ENCODE assay signal across 8 cellular contexts in the genomic region with DNA sequence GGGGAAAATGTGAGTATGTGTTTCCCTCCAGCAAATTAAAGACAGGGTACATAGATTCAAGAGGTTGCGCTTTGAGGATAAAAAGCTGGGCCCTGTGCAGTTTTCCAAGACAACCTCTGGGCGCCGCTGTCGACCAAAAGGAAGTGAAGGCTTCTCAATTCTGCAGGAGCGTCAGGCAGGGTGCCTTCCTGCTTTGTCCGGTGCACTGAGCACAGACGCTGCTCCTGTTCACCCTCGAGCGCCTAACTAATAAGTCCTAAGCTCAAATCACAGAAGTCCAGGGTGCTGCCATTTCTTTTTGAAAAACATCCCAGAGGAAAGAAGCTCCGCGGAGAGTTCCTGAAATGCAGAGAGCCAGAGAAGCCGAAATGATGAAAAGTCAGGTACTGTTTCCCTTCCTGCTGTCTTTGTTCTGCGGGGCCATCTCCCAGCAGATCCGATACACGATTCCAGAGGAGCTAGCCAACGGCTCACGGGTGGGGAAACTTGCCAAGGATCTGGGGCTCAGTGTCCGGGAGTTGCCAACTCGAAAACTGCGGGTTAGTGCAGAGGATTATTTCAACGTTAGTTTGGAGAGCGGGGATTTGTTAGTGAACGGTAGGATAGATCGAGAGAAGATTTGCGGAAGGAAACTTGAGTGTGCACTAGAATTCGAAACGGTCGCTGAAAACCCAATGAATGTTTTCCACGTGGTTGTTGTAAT. TPM values are rescaled to one million over a fixed set of nuclear protein-coding genes. Genes with fewer than 3 reads are reported as not detected.
A peak's percentile ranks its signal among the peaks of the same experiment; 100 is the strongest.
DNase-seq lines count a peak whose midpoint lies in the region; ATAC-seq and TF ChIP-seq lines count a peak whose summit lies in the region.

PCDHGB1 (plus strand) TSS at position 183 of the 703 bp plus-strand sequence; CDS start at position 345, 162 bp downstream.

- H3K36me3 ChIP-seq in mammary epithelial cell (ENCODE audit: insufficient read depth, low read length), result no peaks in the 10 kb centered on the region
- H3K36me3 ChIP-seq in upper lobe of right lung, result no peaks in the 10 kb centered on the region
- H3K36me3 ChIP-seq in esophagus squamous epithelium, result no peaks in the 10 kb centered on the region

- H3K27me3 ChIP-seq in mammary epithelial cell (ENCODE audit: insufficient read depth, low read length) (no peaks in the 10 kb centered on the region), upper lobe of right lung (peaks cover 5% of the 10 kb centered on the region), esophagus squamous epithelium (peaks cover 0 to 64% (median 0%) of the 10 kb centered on the region in 4 donors)

- H3K4me3 ChIP-seq in HFF-Myc (replicated peaks; ENCODE audit: low read depth, low read length) (0 out of 2 replicates have a peak within 1 kb of the TSS, but pooled peaks have one; percentile 0), mammary epithelial cell (replicated peaks in 1 of 3; ENCODE audit: insufficient read depth in 1 of 3, low read depth in 2 of 3, low read length in 3 of 3) (no peak within 1 kb of the TSS), upper lobe of right lung (no peak within 1 kb of the TSS), esophagus squamous epithelium (peak within 1 kb of the TSS in 2 of 4 donors; percentile 8 to 41)

- H4K20me1 ChIP-seq in mammary epithelial cell (ENCODE audit: insufficient read depth, low read length), result no peaks in the 10 kb centered on the region

- CTCF ChIA-PET in mammary epithelial cell (lab: Charles Lee; ENCODE audit: low non-redundant PET), result interaction anchor here (1.2 kb wide), 1 partner anchor 16 kb away, joined by 10 read pairs; no protein-coding TSS in a partner anchor

- H3K9ac ChIP-seq in mammary epithelial cell (ENCODE audit: insufficient read depth, low read length), result no peak within 1 kb of the TSS

- TSS peak; percentile 24 for BruUV-seq in mammary epithelial cell (replicated peaks; lab: Mats Ljungman, UMichigan)

- 38% methylated on average over 27 of the region's 29 CpGs for WGBS in mammary epithelial cell (ENCODE audit: low coverage, missing lambda C conversion rate)
- WGBS in esophagus squamous epithelium, 2 donors, result 34 to 36% methylated on average over 21 to 26 of the region's 29 CpGs

- H3K27ac ChIP-seq in mammary epithelial cell (ENCODE audit: insufficient read depth, low read depth, low read length), result no peak within 1 kb of the TSS
- H3K27ac ChIP-seq in upper lobe of right lung, result no peak within 1 kb of the TSS
- H3K27ac ChIP-seq in esophagus squamous epithelium, result no peak within 1 kb of the TSS

- no peaks in the 10 kb centered on the region for H3K4me1 ChIP-seq in mammary epithelial cell (ENCODE audit: insufficient read depth, low read length)
- no peaks in the 10 kb centered on the region for H3K4me1 ChIP-seq in upper lobe of right lung
- no peaks in the 10 kb centered on the region for H3K4me1 ChIP-seq in esophagus squamous epithelium

- intact Hi-C loops in mammary epithelial cell (cut with micrococcal nuclease), result loop anchor here (10.0 kb wide), 1 partner anchor 125 kb away; the partner anchor contains the start of gene PCDHB14
- intact Hi-C loops in left colon (cut with DNase I, micrococcal nuclease), result loop anchor here in 1 of 2 donors (10.0 kb wide), 1 partner anchor 45 kb away; the partner anchor contains the start of genes PCDHGA8 and PCDHGB5
- intact Hi-C loops in upper lobe of right lung (cut with DNase I), result no loop called here
- intact Hi-C loops in esophagus squamous epithelium (cut with DNase I), result no loop called here

- H3K9me3 ChIP-seq in mammary epithelial cell (replicated peaks; ENCODE audit: insufficient read depth, low read length) (peaks cover 32% of the 10 kb centered on the region), upper lobe of right lung (peaks cover 12% of the 10 kb centered on the region), esophagus squamous epithelium (peaks cover 0 to 95% (median 56%) of the 10 kb centered on the region in 3 donors)

- no peak for TF ChIP-seq POLR2A in esophagus squamous epithelium (IDR thresholded peaks at IDR 0.05)

- no peaks in the 10 kb centered on the region for H3K79me2 ChIP-seq in mammary epithelial cell (ENCODE audit: insufficient read depth, low read length)

- peak; percentile 1 for DNase-seq in DMS153 treated with DMSO at 0.1 percent for 48 hours (lab: John Stamatoyannopoulos, UW; ENCODE audit: unreplicated experiment)
- DNase-seq in DMS153 (lab: John Stamatoyannopoulos, UW), result no peak
- no peak for DNase-seq in HFF-Myc (ENCODE audit: extremely low read depth, low read depth)
- peak; percentile 17 for DNase-seq in NCI-H82 treated with DMSO at 0.1 percent for 48 hours (lab: John Stamatoyannopoulos, UW; ENCODE audit: unreplicated experiment)
- peak; percentile 39 for DNase-seq in mammary epithelial cell
- peak in 1 of 2 donors; percentile 36 for DNase-seq in left colon
- no peak for DNase-seq in upper lobe of right lung
- DNase-seq in esophagus squamous epithelium (lab: John Stamatoyannopoulos, UW), result no peak

- no peak within 1 kb of the TSS for H3K4me2 ChIP-seq in mammary epithelial cell (ENCODE audit: insufficient read depth, low read depth, low read length)

- TF ChIP-seq CTCF in HFF-Myc (IDR thresholded peaks at IDR 0.05; ENCODE audit: low read depth, low read length, missing control alignments), result peak; percentile 52
- TF ChIP-seq CTCF in mammary epithelial cell (conservative IDR thresholded peaks at IDR 0.05 in 1 of 2, IDR thresholded peaks at IDR 0.05 in 1 of 2; ENCODE audit: extremely low read depth in 1 of 2, insufficient read depth in 1 of 2, low read depth in 1 of 2, low read length in 2 of 2), result peak; percentile 22 to 26
- TF ChIP-seq CTCF in upper lobe of right lung (IDR thresholded peaks at IDR 0.05), result peak; percentile 37
- TF ChIP-seq CTCF in esophagus squamous epithelium (IDR thresholded peaks at IDR 0.05), result peak in 3 of 6 experiments; percentile 8 to 45 (median 26)

- in situ Hi-C loops in mammary epithelial cell (cut with MboI; ENCODE audit: low sequenced_read_pairs in 2 of 2), result no loop called here

- dilution Hi-C loops in mammary epithelial cell (cut with HindIII; ENCODE audit: low sequenced_read_pairs), result no loop called here

- ATAC-seq in left colon (peak; percentile 71), upper lobe of right lung (peak; percentile 71)

- H2AFZ ChIP-seq in mammary epithelial cell (ENCODE audit: low read depth, low read length), result peak within 1 kb of the TSS; percentile 3

RNA-seq across cellular contexts. Expression of gene PCDHGB1, which starts in this region (rescaled TPM):
- 1 to 10 TPM; 1.3 to 3.0 TPM for total RNA-seq in mammary epithelial cell
- polyA plus RNA-seq in mammary epithelial cell, result 0.14 TPM
- not detected for polyA minus RNA-seq in mammary epithelial cell
- 1 to 10 TPM in 1 of 2 donors, under 1 TPM in 1; 0.79 to 1.1 TPM for total RNA-seq in left colon
- 2.0 TPM for total RNA-seq in upper lobe of right lung
- 1 to 10 TPM in 3 of 4 donors, under 1 TPM in 1; 0.29 to 1.9 (median 1.5) TPM for total RNA-seq in esophagus squamous epithelium

Comparison
In these comparisons a context has a peak if more than half of its experiments do, and no peak if none do; other contexts are left out.
1. DNase-seq: peak in DMS153 treated with DMSO at 0.1 percent for 48 hours (single experiment), NCI-H82 treated with DMSO at 0.1 percent for 48 hours (single experiment) and mammary epithelial cell (single experiment); none in DMS153 (single experiment), HFF-Myc (single experiment), upper lobe of right lung (single experiment) and esophagus squamous epithelium (single experiment).